In the genomic region with DNA sequence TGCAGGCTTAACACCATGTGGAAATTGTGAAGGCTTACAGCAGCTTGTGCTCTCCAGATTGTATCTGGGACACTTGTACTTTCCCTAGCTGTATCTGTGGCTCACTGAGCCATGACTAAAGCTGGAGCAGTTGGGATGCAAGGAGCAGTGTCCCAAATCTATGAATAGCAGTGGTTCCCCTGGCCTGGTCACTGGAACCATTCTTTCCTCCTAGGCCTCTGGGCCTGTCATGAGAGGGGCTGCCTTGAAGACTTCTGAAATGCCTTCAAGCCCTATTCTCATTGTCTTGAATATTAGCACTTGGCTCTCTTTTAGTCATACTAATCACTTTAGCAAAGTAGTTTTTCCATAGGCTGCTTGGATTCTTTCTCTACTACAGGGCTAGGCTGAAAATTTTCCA, we compare ENCODE assay signal across 10 cellular contexts.
"Had no signal": no experiment of that assay in that cellular context is flagged by ENCODE, and none has a peak within 500 bp of the region (broad histone marks: within the 10 kb centered on the region; RNA-seq: fewer than 3 reads in every experiment).

No MANE protein-coding gene starts in this region.

- H3K4me3 ChIP-seq: GM23248 had no signal

- H3K4me3 Mint-ChIP-seq: H9, HFFc6 had no signal

- H3K27ac Mint-ChIP-seq: H9, HFFc6 had no signal

- H2AFZ ChIP-seq: GM23248 had no signal

- H3K4me2 ChIP-seq: KMS-11 had no signal

- FAIRE-seq: H1, H54 had no signal

- DNase-seq: GM23248, H9, HCEC 1CT, HFFc6, IMR-90, KBM-7 had no signal

- H3K27ac ChIP-seq: GM23248, HL-60, KMS-11 had no signal

- H3K9ac ChIP-seq: GM23248, KMS-11 had no signal

- H3K4me1 Mint-ChIP-seq: H9 had no signal
